Comparison of ENCODE assay signal across 19 cellular contexts in the genomic region with DNA sequence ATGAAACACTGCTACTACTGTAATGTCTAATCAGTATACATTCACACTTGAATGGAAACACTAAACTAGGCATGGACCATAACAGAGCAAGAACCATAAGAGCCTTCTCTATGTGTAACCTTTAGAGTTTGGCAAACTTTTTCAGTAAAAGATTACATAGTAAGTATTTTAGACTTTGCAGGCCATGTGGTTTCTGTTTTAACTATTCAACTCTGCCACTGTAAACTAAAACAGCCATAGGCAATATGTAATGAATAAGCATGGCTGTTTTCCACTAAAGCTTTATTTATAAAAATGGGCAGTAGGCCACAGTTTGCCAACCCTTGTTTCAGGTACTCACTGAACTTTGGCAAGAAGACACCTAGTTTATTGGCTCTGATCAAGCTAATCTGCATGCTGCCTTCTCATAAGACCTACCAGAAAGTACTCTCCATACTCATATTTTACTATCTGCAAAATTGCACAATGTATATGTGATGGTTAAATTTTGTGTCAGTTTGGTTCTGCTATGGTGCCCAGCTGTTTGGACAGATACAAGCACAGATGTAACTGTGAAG. TPM values are rescaled to one million over a fixed set of nuclear protein-coding genes. Genes with fewer than 3 reads are reported as not detected.
A peak's percentile ranks its signal among the peaks of the same experiment; 100 is the strongest.
DNase-seq lines count a peak whose midpoint lies in the region; ATAC-seq and TF ChIP-seq lines count a peak whose summit lies in the region.
"Had no signal": no experiment of that assay in that cellular context is flagged by ENCODE, and none has a peak within 500 bp of the region (broad histone marks: within the 10 kb centered on the region; RNA-seq: fewer than 3 reads in every experiment).

No MANE protein-coding gene starts in this region.

- H3F3A ChIP-seq in PC-3 (ENCODE audit: low read length, unreplicated experiment) = peaks cover 4% of the 10 kb centered on the region

- no peak overlapping the region for H3K4me2 ChIP-seq in PC-3 (ENCODE audit: low read length)
- H3K4me2 ChIP-seq: KMS-11 had no signal

- H3K9me3 Mint-ChIP-seq in nephron = no peaks in the 10 kb centered on the region
- H3K9me3 Mint-ChIP-seq: nephron progenitor cell; T-helper 1 cell treated with Interleukin-12 subunit alpha and Interleukin-12 subunit beta and Interleukin-4 antibody, amounts not matched to agents 30 μg/mL and 1 μg/mL, for 36 hours had no signal

- H3K4me3 Mint-ChIP-seq in nephron = no peak overlapping the region
- H3K4me3 Mint-ChIP-seq: nephron progenitor cell; T-helper 1 cell treated with Interleukin-12 subunit alpha and Interleukin-12 subunit beta and Interleukin-4 antibody, amounts not matched to agents 30 μg/mL and 1 μg/mL, for 36 hours had no signal

- no peaks in the 10 kb centered on the region for H3K9me2 ChIP-seq in PC-3 (replicated peaks; ENCODE audit: low read length)

- H4K20me1 ChIP-seq in PC-3 (ENCODE audit: low read length) = no peaks in the 10 kb centered on the region

- H3K4me3 ChIP-seq in PC-3 (ENCODE audit: low read length) = no peak overlapping the region
- no peak overlapping the region for H3K4me3 ChIP-seq in esophagus muscularis mucosa
- H3K4me3 ChIP-seq in tibial artery = no peak overlapping the region
- H3K4me3 ChIP-seq: SJCRH30 had no signal

- peaks cover 38% of the 10 kb centered on the region for H3K4me1 Mint-ChIP-seq in nephron

- H3K36me3 ChIP-seq in PC-3 (ENCODE audit: low read depth, low read length) (no peaks in the 10 kb centered on the region), esophagus muscularis mucosa (peaks cover 0 to 4% (median 0%) of the 10 kb centered on the region in 4 donors), tibial artery (no peaks in the 10 kb centered on the region)
- H3K36me3 ChIP-seq: SJCRH30 had no signal

- H3K27ac Mint-ChIP-seq in nephron = peak overlapping the region; percentile 20 to 55 (median 47)
- H3K27ac Mint-ChIP-seq: nephron progenitor cell; progenitor cell of endocrine pancreas; T-helper 1 cell treated with Interleukin-12 subunit alpha and Interleukin-12 subunit beta and Interleukin-4 antibody, amounts not matched to agents 30 μg/mL and 1 μg/mL, for 36 hours had no signal

- BruUV-seq in PC-3 (replicated peaks; lab: Mats Ljungman, UMichigan) = no TSS peak

- no peak for TF ChIP-seq POLR2A in esophagus muscularis mucosa (IDR thresholded peaks at IDR 0.05; ENCODE audit: low read depth)

- H3K79me2 ChIP-seq in PC-3 (ENCODE audit: low read length) = peaks cover 46% of the 10 kb centered on the region

- H3K27ac ChIP-seq in PC-3 (ENCODE audit: low read length) (no peak overlapping the region), esophagus muscularis mucosa (replicated peaks in 1 of 4) (peak overlapping the region; percentile 52 to 70 (median 62)), tibial artery (peak overlapping the region; percentile 72 to 76)
- H3K27ac ChIP-seq: KMS-11, SJCRH30 had no signal

- H2AFZ ChIP-seq in PC-3 (ENCODE audit: low read length) = no peak overlapping the region

- H3K9me3 ChIP-seq in PC-3 (ENCODE audit: low read length) (no peaks in the 10 kb centered on the region), esophagus muscularis mucosa (no peaks in the 10 kb centered on the region), tibial artery (no peaks in the 10 kb centered on the region)
- H3K9me3 ChIP-seq: SJCRH30 had no signal

- intact Hi-C loops in PC-3 (cut with micrococcal nuclease) (no loop called here), esophagus muscularis mucosa (cut with DNase I) (no loop called here), tibial artery (cut with DNase I; ENCODE audit: low total_unique reads) (no loop called here)

- H3K4me1 ChIP-seq in PC-3 (ENCODE audit: insufficient read depth, low read length) (peaks cover 40% of the 10 kb centered on the region), esophagus muscularis mucosa (peaks cover 66 to 77% (median 75%) of the 10 kb centered on the region in 4 donors), tibial artery (peaks cover 0 to 89% (median 52%) of the 10 kb centered on the region in 4 donors)

- H3K27me3 ChIP-seq in PC-3 (ENCODE audit: low read length) (no peaks in the 10 kb centered on the region), esophagus muscularis mucosa (no peaks in the 10 kb centered on the region), tibial artery (no peaks in the 10 kb centered on the region)
- H3K27me3 ChIP-seq: SJCRH30 had no signal

- ATAC-seq in PC-3 = peak; percentile 38

- H3K9ac ChIP-seq in PC-3 (ENCODE audit: low read length) = no peak overlapping the region
- H3K9ac ChIP-seq: KMS-11 had no signal

- no peaks in the 10 kb centered on the region for H3K27me3 Mint-ChIP-seq in nephron (ENCODE audit: low read depth)

- DNase-seq in PC-3 (peak; percentile 11), esophagus muscularis mucosa (ENCODE audit: extremely low spot score) (no peak), tibial artery (no peak), NCI-H510A treated with DMSO at 0.1 percent for 48 hours (lab: John Stamatoyannopoulos, UW) (no peak), UCSD-AML1 (lab: John Stamatoyannopoulos, UW; ENCODE audit: unreplicated experiment) (no peak)
- no peak for DNase-seq in activated naive CD4-positive, alpha-beta T cell treated with anti-CD3 and anti-CD28 coated beads, Interleukin-2, amount 50 U/mL, for 16 hours
- DNase-seq: activated CD8-positive, alpha-beta memory T cell treated with anti-CD3 and anti-CD28 coated beads, Interleukin-2, amount 50 U/mL, for 48 hours; activated effector memory CD4-positive, alpha-beta T cell treated with Interleukin-2 at 50 U/mL for 16 hours; cortex of kidney; midbrain; NCI-H187 treated with DMSO at 0.1 percent for 48 hours; NCI-H2227 treated with DMSO at 0.1 percent for 48 hours; nephron progenitor cell; SJCRH30; stimulated activated CD4-positive, alpha-beta T cell treated with anti-CD3 and anti-CD28 coated beads, Interleukin-12 subunit alpha, Interleukin-12 subunit beta, amount 100 ng/mL, for 4 hours had no signal

- CTCF ChIA-PET in PC-3 (lab: Charles Lee) = no interaction called here

- POLR2A ChIA-PET in PC-3 (lab: Charles Lee; ENCODE audit: unreplicated experiment) = interaction anchor here (0.6 kb wide), 1 partner anchor 109 kb away, joined by 3 read pairs; no protein-coding TSS in a partner anchor

- TF ChIP-seq CTCF in PC-3 (conservative IDR thresholded peaks at IDR 0.05; ENCODE audit: low read depth, low read length) = no peak
- no peak for TF ChIP-seq CTCF in esophagus muscularis mucosa (IDR thresholded peaks at IDR 0.05)
- TF ChIP-seq CTCF in nephron (IDR thresholded peaks at IDR 0.05; ENCODE audit: unreplicated experiment in 3 of 3) = no peak
- TF ChIP-seq CTCF in tibial artery (IDR thresholded peaks at IDR 0.05) = no peak

- TF ChIP-seq EP300 in esophagus muscularis mucosa (IDR thresholded peaks at IDR 0.05) = no peak

- H3K36me3 Mint-ChIP-seq in nephron (ENCODE audit: low read depth) = peaks cover 5% of the 10 kb centered on the region

RNA-seq across cellular contexts. Expression of gene UACA, which starts 46.0 kb away (rescaled TPM):
- total RNA-seq in PC-3 (2014; rRNA removed) (21.7 and 26.7 TPM in 2 replicates), esophagus muscularis mucosa (10 to 100 TPM; 23.9 to 40.7 (median 28.9) TPM)
